ENCODE assay signal across 8 cellular contexts in the genomic region with DNA sequence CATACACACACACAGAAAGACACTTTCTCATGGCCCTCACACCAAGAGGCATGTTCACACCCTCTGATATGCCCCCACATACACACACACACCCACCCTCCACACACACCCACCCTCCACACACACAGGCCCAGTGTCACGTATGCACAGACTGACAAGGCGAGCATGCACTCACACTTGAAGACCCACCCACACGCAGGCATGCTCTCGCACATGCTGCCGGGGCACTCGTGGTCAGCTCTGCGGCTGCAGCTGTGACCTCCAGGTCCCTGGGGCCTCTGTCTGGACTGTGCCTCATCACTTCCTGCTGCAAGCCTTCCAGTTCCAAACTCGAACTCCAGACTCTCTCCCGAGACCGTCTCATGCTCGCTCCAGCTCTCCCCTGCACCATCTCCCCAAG. TPM values are rescaled to one million over a fixed set of nuclear protein-coding genes. Genes with fewer than 3 reads are reported as not detected.
A peak's percentile ranks its signal among the peaks of the same experiment; 100 is the strongest.
DNase-seq lines count a peak whose midpoint lies in the region; ATAC-seq and TF ChIP-seq lines count a peak whose summit lies in the region.
"Had no signal": no experiment of that assay in that cellular context is flagged by ENCODE, and none has a peak within 500 bp of the region (broad histone marks: within the 10 kb centered on the region; RNA-seq: fewer than 3 reads in every experiment).

No MANE protein-coding gene starts in this region.

- H3K4ac ChIP-seq in H9 (ENCODE audit: low read depth, low read length): no peak overlapping the region

- no peak overlapping the region for H4K91ac ChIP-seq in H9 (ENCODE audit: insufficient read length, low read depth, low read length)

- H3K9ac ChIP-seq in H9 (ENCODE audit: extremely low read depth, insufficient read length, low read length): no peak overlapping the region

- no peaks in the 10 kb centered on the region for H3K79me1 ChIP-seq in H9 (ENCODE audit: insufficient read depth, low read depth, low read length, poor library complexity, severe bottlenecking)

- no peaks in the 10 kb centered on the region for H3K4me1 Mint-ChIP-seq in activated B cell treated with CpG ODN at 0.5 μM for 24 hours
- no peaks in the 10 kb centered on the region for H3K4me1 Mint-ChIP-seq in H9

- DNase-seq in HCEC 1CT (peak; percentile 93), activated B cell treated with CpG ODN at 0.5 μM for 24 hours (no peak), right cardiac atrium (peak; percentile 81 to 92 (median 91)), stromal cell of bone marrow (ENCODE audit: low read depth) (peak; percentile 63), NK-92 (lab: John Stamatoyannopoulos, UW; ENCODE audit: unreplicated experiment) (no peak), T-helper 1 cell (no peak), H9 (no peak)
- DNase-seq: T1000 had no signal

- no peak overlapping the region for H3T11ph ChIP-seq in H9 (ENCODE audit: low read length)

- ATAC-seq in activated B cell treated with CpG ODN at 0.5 μM for 24 hours (ENCODE audit: low read depth): no peak
- peak; percentile 72 to 78 for ATAC-seq in right cardiac atrium

- H3K23me2 ChIP-seq in H9 (ENCODE audit: insufficient read length, low read depth, low read length, poor library complexity, severe bottlenecking): no peaks in the 10 kb centered on the region

- no peaks in the 10 kb centered on the region for H3K9me3 Mint-ChIP-seq in activated B cell treated with CpG ODN at 0.5 μM for 24 hours
- H3K9me3 Mint-ChIP-seq in H9: no peaks in the 10 kb centered on the region

- H3K27ac Mint-ChIP-seq in activated B cell treated with CpG ODN at 0.5 μM for 24 hours (no peak overlapping the region), H9 (no peak overlapping the region)

- H4K8ac ChIP-seq in H9 (replicated peaks; ENCODE audit: insufficient read length, low read depth, low read length): no peak overlapping the region

- H3K9me3 ChIP-seq in right cardiac atrium (ENCODE audit: control insufficient read depth, low read length): no peaks in the 10 kb centered on the region
- H3K9me3 ChIP-seq in H9 (ENCODE audit: control insufficient read depth, low read depth, low read length): no peaks in the 10 kb centered on the region

- no peak overlapping the region for H3K4me2 ChIP-seq in H9 (ENCODE audit: insufficient read depth, insufficient read length, low read length)

- no peak overlapping the region for H3K18ac ChIP-seq in H9 (ENCODE audit: insufficient read length, low read depth, low read length)

- no peak overlapping the region for H3K14ac ChIP-seq in H9 (ENCODE audit: insufficient read depth, low read length)

- no peak overlapping the region for H3K4me3 ChIP-seq in right cardiac atrium (ENCODE audit: low read length)

- H3K27me3 Mint-ChIP-seq in activated B cell treated with CpG ODN at 0.5 μM for 24 hours: no peaks in the 10 kb centered on the region
- H3K27me3 Mint-ChIP-seq in H9 (ENCODE audit: low read depth): 0 out of 2 replicates have a peak, but pooled peaks cover 2% of the 10 kb centered on the region

- no peak overlapping the region for H2BK12ac ChIP-seq in H9 (ENCODE audit: insufficient read length, low read depth, low read length)

- CTCF ChIA-PET in activated B cell treated with CpG ODN at 0.5 μM for 24 hours (lab: Charles Lee): interaction anchor here (1.8 kb wide), 1 partner anchor 21 kb away, joined by 7 read pairs; no protein-coding TSS in a partner anchor

- 30% methylated on average over 11 of the region's 11 CpGs for WGBS in right cardiac atrium
- no CpG with 5 or more reads among the region's 11 CpGs for WGBS in H9 (ENCODE audit: extremely low coverage, insufficient read length, low lambda C conversion rate)

- peaks cover 11% of the 10 kb centered on the region for H3K4me1 ChIP-seq in right cardiac atrium (ENCODE audit: control insufficient read depth, insufficient read depth, low read length)
- H3K4me1 ChIP-seq in H9 (ENCODE audit: insufficient read depth, low read length): peaks cover 2% of the 10 kb centered on the region; the same call in 1 of the 2 replicates

- no peak overlapping the region for H4K5ac ChIP-seq in H9 (ENCODE audit: insufficient read length, low read depth, low read length)

- H3K23ac ChIP-seq in H9 (ENCODE audit: insufficient read length, low read depth, low read length): no peak overlapping the region

- H3K4me3 Mint-ChIP-seq in activated B cell treated with CpG ODN at 0.5 μM for 24 hours (peak overlapping the region; percentile 35), H9 (no peak overlapping the region)

- no peaks in the 10 kb centered on the region for H3K79me2 ChIP-seq in H9 (ENCODE audit: insufficient read depth, low read length)

- no peak overlapping the region for H3K56ac ChIP-seq in H9 (ENCODE audit: insufficient read length, low read depth, low read length)

- no peak overlapping the region for H3K27ac ChIP-seq in right cardiac atrium (ENCODE audit: low read length)
- no peak overlapping the region for H3K27ac ChIP-seq in H9 (ENCODE audit: insufficient read length, low read depth, low read length)

- H2AFZ ChIP-seq in H9 (ENCODE audit: low read length): no peak overlapping the region

- no peak overlapping the region for H2BK120ac ChIP-seq in H9 (ENCODE audit: low read depth, low read length, poor library complexity, severe bottlenecking)

- intact Hi-C loops in activated B cell treated with CpG ODN at 0.5 μM for 24 hours (cut with micrococcal nuclease): loop anchor here (2.0 to 5.0 kb wide), 3 partner anchors 15 to 36 kb away; partner anchors contain the start of gene MRPL17
- intact Hi-C loops in right cardiac atrium (cut with DNase I): no loop called here

- no peaks in the 10 kb centered on the region for H3K36me3 Mint-ChIP-seq in activated B cell treated with CpG ODN at 0.5 μM for 24 hours (ENCODE audit: low read depth)
- no peaks in the 10 kb centered on the region for H3K36me3 Mint-ChIP-seq in H9 (ENCODE audit: insufficient read depth in 1 of 3, low read depth in 3 of 3)

- H3K27me3 ChIP-seq in right cardiac atrium (ENCODE audit: control insufficient read depth, insufficient read depth) (no peaks in the 10 kb centered on the region), H9 (ENCODE audit: insufficient read depth, low read length) (no peaks in the 10 kb centered on the region)

- POLR2A ChIA-PET in activated B cell treated with CpG ODN at 0.5 μM for 24 hours (lab: Charles Lee): interaction anchor here (1.4 to 4.7 kb wide), 5 partner anchors 27 to 42 kb away, joined by 3 to 41 read pairs (median 7); partner anchors contain the start of genes ILK, RRP8, TAF10 and TPP1

- TF ChIP-seq CTCF in activated B cell treated with CpG ODN at 0.5 μM for 24 hours (IDR thresholded peaks at IDR 0.05) (no peak), H9 (conservative IDR thresholded peaks at IDR 0.05) (no peak)

- no peak overlapping the region for H2AK5ac ChIP-seq in H9 (ENCODE audit: insufficient read length, low read length)

- no peaks in the 10 kb centered on the region for H4K20me1 ChIP-seq in H9 (ENCODE audit: control insufficient read depth, insufficient read depth, insufficient read length)

- H2BK5ac ChIP-seq in H9 (ENCODE audit: insufficient read length, low read length): no peak overlapping the region

- H2BK20ac ChIP-seq in H9 (ENCODE audit: low read depth, low read length, poor library complexity, severe bottlenecking): no peak overlapping the region

- no peak overlapping the region for H2BK15ac ChIP-seq in H9 (ENCODE audit: low read depth, low read length)

RNA-seq across cellular contexts. Expression of gene DCHS1, which starts 9.6 kb away (rescaled TPM):
- total RNA-seq in activated B cell treated with CpG ODN at 0.5 μM for 24 hours: 0.17 and 0.22 TPM in 2 replicates
- 10 to 100 TPM; 12.4 to 19.2 (median 14.9) TPM for total RNA-seq in right cardiac atrium
- 6.4 TPM for polyA plus RNA-seq in right cardiac atrium
- 12.2 and 12.5 TPM in 2 replicates for total RNA-seq in H9 (2021)

RNA-seq across cellular contexts. Expression of gene TPP1, which starts 26.8 kb away (rescaled TPM):
- total RNA-seq in activated B cell treated with CpG ODN at 0.5 μM for 24 hours: 98.2 and 123 TPM in 2 replicates
- 10 to 100 TPM; 56.7 to 98.3 (median 78.2) TPM for total RNA-seq in right cardiac atrium
- polyA plus RNA-seq in right cardiac atrium: 52.6 TPM
- total RNA-seq in H9 (2021): 37.2 and 37.5 TPM in 2 replicates

RNA-seq across cellular contexts. Expression of gene TAF10, which starts 34.0 kb away (rescaled TPM):
- total RNA-seq in activated B cell treated with CpG ODN at 0.5 μM for 24 hours (149 and 154 TPM in 2 replicates), right cardiac atrium (100 to 1,000 TPM in 2 of 4 donors, 10 to 100 TPM in 2; 96.9 to 115 (median 99.1) TPM), H9 (2021) (198 and 207 TPM in 2 replicates)
- polyA plus RNA-seq in right cardiac atrium: 100 TPM

RNA-seq across cellular contexts. Expression of gene MRPL17, which starts 37.1 kb away (rescaled TPM):
- total RNA-seq in activated B cell treated with CpG ODN at 0.5 μM for 24 hours (34.1 and 34.2 TPM in 2 replicates), right cardiac atrium (10 to 100 TPM; 36.7 to 45.1 (median 41.9) TPM), H9 (2021) (75.5 and 85.3 TPM in 2 replicates)
- polyA plus RNA-seq in right cardiac atrium: 44.7 TPM

RNA-seq across cellular contexts. Expression of gene ILK, which starts 42.5 kb away (rescaled TPM):
- total RNA-seq in activated B cell treated with CpG ODN at 0.5 μM for 24 hours: 113 and 128 TPM in 2 replicates
- total RNA-seq in right cardiac atrium: 100 to 1,000 TPM; 176 to 196 (median 192) TPM
- 180 TPM for polyA plus RNA-seq in right cardiac atrium
- total RNA-seq in H9 (2021): 96.2 and 100 TPM in 2 replicates

Comparison
In these comparisons a context has a peak if more than half of its experiments do, and no peak if none do; other contexts are left out.
1. DNase-seq: peak in HCEC 1CT (single experiment), right cardiac atrium (3 of 3) and stromal cell of bone marrow (single experiment); none in activated B cell treated with CpG ODN at 0.5 μM for 24 hours (single experiment), NK-92 (single experiment), T-helper 1 cell (0 of 5) and H9 (single experiment).
2. RNA of gene DCHS1, which starts 9.6 kb away (total RNA-seq): 12.4 to 19.2 TPM in right cardiac atrium and 12.2 to 12.5 TPM in H9; 0.17 to 0.22 TPM in activated B cell treated with CpG ODN at 0.5 μM for 24 hours; every median in the first group is over 10 times any median in the second.